ENCODE assay signal across 7 cellular contexts in genomic region chr7:158341097-158341496, GRCh38.
DNase-seq lines count a peak whose midpoint lies in the region; ATAC-seq, FAIRE-seq and TF ChIP-seq lines count a peak whose summit lies in the region.
"Not testable (repeated sequence)": the region's sequence is repeated elsewhere in the genome, so short reads cannot be mapped to it uniquely, and the experiment has no call there.

No MANE protein-coding gene starts in this region.

- no CpG with 5 or more reads among the region's 15 CpGs for WGBS in H9 (ENCODE audit: extremely low coverage, insufficient read length, low lambda C conversion rate)
- WGBS in endodermal cell (ENCODE audit: insufficient coverage in 1 of 2, insufficient read length in 1 of 2), 2 experiments, result 85 to 91% methylated on average over 5 to 13 of the region's 15 CpGs
- 82% methylated on average over 14 of the region's 15 CpGs for WGBS in prostate gland
- WGBS in testis, 2 donors, result 70 to 75% methylated on average over 11 to 13 of the region's 15 CpGs

- DNase-seq in H9 (peak; percentile 6), astrocyte (ENCODE audit: low read depth) (peak; percentile 3), right atrium auricular region (ENCODE audit: low spot score) (peak; percentile 13), prostate gland (ENCODE audit: low spot score) (peak; percentile 4), testis (peak; percentile 11)
- not testable (repeated sequence) for DNase-seq in endodermal cell, natural killer cell

- not testable (repeated sequence) for H2BK20ac ChIP-seq in H9 (ENCODE audit: low read depth, low read length, poor library complexity, severe bottlenecking)

- H3K27ac Mint-ChIP-seq in H9; astrocyte (ENCODE audit: unreplicated experiment); endodermal cell: not testable (repeated sequence)
- peak overlapping the region; percentile 78 to 88 for H3K27ac Mint-ChIP-seq in natural killer cell

- H4K5ac ChIP-seq in H9 (ENCODE audit: insufficient read length, low read depth, low read length), result not testable (repeated sequence)

- H3K4me2 ChIP-seq in H9 (ENCODE audit: insufficient read depth, insufficient read length, low read length); astrocyte (ENCODE audit: low read length): not testable (repeated sequence)

- H3K23ac ChIP-seq in H9 (ENCODE audit: insufficient read length, low read depth, low read length), result not testable (repeated sequence)

- not testable (repeated sequence) for TF ChIP-seq POLR2A in prostate gland (IDR thresholded peaks at IDR 0.05); testis (IDR thresholded peaks at IDR 0.05)

- not testable (repeated sequence) for H3K79me1 ChIP-seq in H9 (ENCODE audit: insufficient read depth, low read depth, low read length, poor library complexity, severe bottlenecking)

- not testable (repeated sequence) for H2BK120ac ChIP-seq in H9 (ENCODE audit: low read depth, low read length, poor library complexity, severe bottlenecking)

- not testable (repeated sequence) for H3K4ac ChIP-seq in H9 (ENCODE audit: low read depth, low read length)

- H3K9me3 Mint-ChIP-seq in H9 (peaks cover 46 to 54% of the 10 kb centered on the region in 2 experiments), astrocyte (ENCODE audit: unreplicated experiment) (peaks cover 29% of the 10 kb centered on the region), endodermal cell (peaks cover 59% of the 10 kb centered on the region), natural killer cell (peaks cover 21% of the 10 kb centered on the region in 2 donors)

- not testable (repeated sequence) for H2AFZ ChIP-seq in H9 (ENCODE audit: low read length); astrocyte (ENCODE audit: low read depth, low read length)

- H3K23me2 ChIP-seq in H9 (ENCODE audit: insufficient read length, low read depth, low read length, poor library complexity, severe bottlenecking), result not testable (repeated sequence)

- not testable (repeated sequence) for H3K79me2 ChIP-seq in H9 (ENCODE audit: insufficient read depth, low read length); astrocyte (ENCODE audit: insufficient read depth, low read length)

- H4K20me1 ChIP-seq in H9 (ENCODE audit: control insufficient read depth, insufficient read depth, insufficient read length); astrocyte (ENCODE audit: insufficient read depth, low read length): not testable (repeated sequence)

- H3K18ac ChIP-seq in H9 (ENCODE audit: insufficient read length, low read depth, low read length), result not testable (repeated sequence)

- H2BK5ac ChIP-seq in H9 (ENCODE audit: insufficient read length, low read length), result not testable (repeated sequence)

- H2BK12ac ChIP-seq in H9 (ENCODE audit: insufficient read length, low read depth, low read length), result not testable (repeated sequence)

- H3K27me3 Mint-ChIP-seq in H9 (ENCODE audit: low read depth), result peaks cover 15% of the 10 kb centered on the region
- H3K27me3 Mint-ChIP-seq in astrocyte (ENCODE audit: low read depth, unreplicated experiment); endodermal cell (ENCODE audit: insufficient read depth); natural killer cell (ENCODE audit: low read depth in 2 of 2): not testable (repeated sequence)

- H3K56ac ChIP-seq in H9 (ENCODE audit: insufficient read length, low read depth, low read length), result not testable (repeated sequence)

- H2BK15ac ChIP-seq in H9 (ENCODE audit: low read depth, low read length), result not testable (repeated sequence)

- TF ChIP-seq CTCF in H9 (conservative IDR thresholded peaks at IDR 0.05); astrocyte (IDR thresholded peaks at IDR 0.05; ENCODE audit: insufficient read depth, low read depth, low read length); endodermal cell (conservative IDR thresholded peaks at IDR 0.05); right atrium auricular region (IDR thresholded peaks at IDR 0.05); natural killer cell (IDR thresholded peaks at IDR 0.05); prostate gland (IDR thresholded peaks at IDR 0.05); testis (IDR thresholded peaks at IDR 0.05): not testable (repeated sequence)

- H3K9me3 ChIP-seq in H9 (ENCODE audit: control insufficient read depth, low read depth, low read length) (peaks cover 14% of the 10 kb centered on the region), astrocyte (ENCODE audit: insufficient read depth, low read depth, low read length) (peaks cover 14% of the 10 kb centered on the region), endodermal cell (ENCODE audit: control insufficient read depth, low read length) (peaks cover 64% of the 10 kb centered on the region)
- not testable (repeated sequence) for H3K9me3 ChIP-seq in right atrium auricular region, prostate gland, testis

- H3K27me3 ChIP-seq in H9 (ENCODE audit: insufficient read depth, low read length); astrocyte (ENCODE audit: insufficient read depth, low read length); endodermal cell (ENCODE audit: control insufficient read depth, insufficient read depth, low read length, poor library complexity, severe bottlenecking); right atrium auricular region; prostate gland (replicated peaks; ENCODE audit: insufficient read depth); testis: not testable (repeated sequence)

- not testable (repeated sequence) for H3K4me1 Mint-ChIP-seq in H9; astrocyte (ENCODE audit: low read depth, unreplicated experiment); endodermal cell
- H3K4me1 Mint-ChIP-seq in natural killer cell, result peaks cover 17 to 31% of the 10 kb centered on the region in 2 donors

- H3K4me1 ChIP-seq in H9 (ENCODE audit: insufficient read depth, low read length); astrocyte (ENCODE audit: insufficient read depth, low read length); endodermal cell (ENCODE audit: control insufficient read depth, insufficient read depth, low read length); right atrium auricular region; prostate gland (replicated peaks); testis: not testable (repeated sequence)

- not testable (repeated sequence) for ATAC-seq in natural killer cell

- H3T11ph ChIP-seq in H9 (ENCODE audit: low read length), result not testable (repeated sequence)

- not testable (repeated sequence) for H3K4me3 Mint-ChIP-seq in H9; astrocyte (ENCODE audit: unreplicated experiment); endodermal cell
- peak overlapping the region; percentile 35 for H3K4me3 Mint-ChIP-seq in natural killer cell

- H3K36me3 Mint-ChIP-seq in H9 (ENCODE audit: insufficient read depth in 1 of 3, low read depth in 3 of 3) (peaks cover 25 to 36% (median 35%) of the 10 kb centered on the region in 3 experiments), endodermal cell (ENCODE audit: low read depth) (peaks cover 14% of the 10 kb centered on the region)
- not testable (repeated sequence) for H3K36me3 Mint-ChIP-seq in astrocyte (ENCODE audit: low read depth, unreplicated experiment); natural killer cell

- H3K36me3 ChIP-seq in astrocyte (ENCODE audit: insufficient read depth, low read length); endodermal cell (ENCODE audit: control insufficient read depth, insufficient read depth, low read length); right atrium auricular region; prostate gland; testis (ENCODE audit: low read depth, missing control alignments): not testable (repeated sequence)

- H3K4me3 ChIP-seq in astrocyte (ENCODE audit: insufficient read depth, low read depth, low read length); right atrium auricular region; prostate gland; testis: not testable (repeated sequence)
- peak overlapping the region; percentile 46 for H3K4me3 ChIP-seq in endodermal cell (ENCODE audit: low read length)

- intact Hi-C loops in natural killer cell (cut with micrococcal nuclease), result loop anchor here (10.0 kb wide), 1 partner anchor 254 kb away; no protein-coding TSS in a partner anchor
- intact Hi-C loops in prostate gland (cut with DNase I); testis (cut with DNase I; ENCODE audit: low total_unique reads): not testable (repeated sequence)

- not testable (repeated sequence) for H3K14ac ChIP-seq in H9 (ENCODE audit: insufficient read depth, low read length)

- not testable (repeated sequence) for H2AK5ac ChIP-seq in H9 (ENCODE audit: insufficient read length, low read length)

- H3K27ac ChIP-seq in H9 (ENCODE audit: insufficient read length, low read depth, low read length); astrocyte (ENCODE audit: low read depth, low read length); endodermal cell (ENCODE audit: low read depth, low read length); right atrium auricular region; prostate gland; testis: not testable (repeated sequence)

- H4K91ac ChIP-seq in H9 (ENCODE audit: insufficient read length, low read depth, low read length), result not testable (repeated sequence)

- H4K8ac ChIP-seq in H9 (replicated peaks; ENCODE audit: insufficient read length, low read depth, low read length), result not testable (repeated sequence)

- not testable (repeated sequence) for H3K9ac ChIP-seq in H9 (ENCODE audit: extremely low read depth, insufficient read length, low read length); astrocyte (ENCODE audit: low read length); endodermal cell (ENCODE audit: extremely low read depth, low read length, poor library complexity, severe bottlenecking)

- not testable (repeated sequence) for FAIRE-seq in astrocyte (lab: Jason Lieb, UNC)
